12 cellular contexts compared by ENCODE assay signal in genomic region chr7:99740573-99741437, GRCh38. TPM values are rescaled to one million over a fixed set of nuclear protein-coding genes. Genes with fewer than 3 reads are reported as not detected.
DNase-seq lines count a peak whose midpoint lies in the region; ATAC-seq and TF ChIP-seq lines count a peak whose summit lies in the region.
"Had no signal": no experiment of that assay in that cellular context is flagged by ENCODE, and none has a peak within 500 bp of the region (broad histone marks: within the 10 kb centered on the region; RNA-seq: fewer than 3 reads in every experiment).

No MANE protein-coding gene starts in this region.

- TF ChIP-seq CTCF in nephron (IDR thresholded peaks at IDR 0.05; ENCODE audit: unreplicated experiment in 3 of 3): no peak

- DNase-seq in EH (ENCODE audit: low read depth) (peak; percentile 44), LHCN-M2 (ENCODE audit: low read depth) (peak; percentile 89), epithelial cell of prostate (ENCODE audit: low read depth, low spot score) (no peak), NCI-H2081 (lab: John Stamatoyannopoulos, UW) (no peak), LoVo (ENCODE audit: low spot score) (no peak)
- DNase-seq: NCI-H2171, SK-N-SH, testis had no signal

- H3K4me1 Mint-ChIP-seq in nephron: peaks cover 27% of the 10 kb centered on the region

- H3K36me3 Mint-ChIP-seq in nephron (ENCODE audit: low read depth): no peaks in the 10 kb centered on the region

- peak overlapping the region in 2 of 3 experiments; percentile 41 to 50 for H3K27ac Mint-ChIP-seq in nephron

- H3K9me3 Mint-ChIP-seq in nephron: peaks cover 10% of the 10 kb centered on the region

- peak overlapping the region; percentile 91 for H3K27ac ChIP-seq in epithelial cell of prostate
- H3K27ac ChIP-seq: testis had no signal

- no peak overlapping the region for H3K4me3 Mint-ChIP-seq in nephron

- no peaks in the 10 kb centered on the region for H3K27me3 Mint-ChIP-seq in nephron (ENCODE audit: low read depth)

- no peak for ATAC-seq in GM19351 (IDR thresholded peaks at IDR 0.05; ENCODE audit: unreplicated experiment)

RNA-seq across cellular contexts. Expression of gene CYP3A7, which starts 5.8 kb away (rescaled TPM):
- total RNA-seq in LHCN-M2 (2014; rRNA removed): 0.06 TPM in 1 of 2 replicates, not detected in the other
- polyA plus RNA-seq in LHCN-M2 (2012): not detected
- total RNA-seq: cardiac septum, testis had no signal
- polyA plus RNA-seq: SK-N-SH had no signal

RNA-seq across cellular contexts. Expression of gene CYP3A4, which starts 43.2 kb away (rescaled TPM):
- 0.13 TPM in 1 of 2 replicates, not detected in the other for total RNA-seq in LHCN-M2 (2014; rRNA removed)
- not detected for polyA plus RNA-seq in LHCN-M2 (2012)
- total RNA-seq: cardiac septum, epithelial cell of proximal tubule had no signal
- polyA plus RNA-seq: SK-N-SH had no signal

Comparison
In these comparisons a context has a peak if more than half of its experiments do, and no peak if none do; other contexts are left out.
1. DNase-seq: peak in EH (single experiment) and LHCN-M2 (single experiment); none in epithelial cell of prostate (single experiment), NCI-H2081 (0 of 2) and LoVo (single experiment).